ENCODE assay signal across 19 cellular contexts in genomic region chr6:22447862-22448261, GRCh38.
DNase-seq lines count a peak whose midpoint lies in the region; ATAC-seq and TF ChIP-seq lines count a peak whose summit lies in the region.
"Had no signal": no experiment of that assay in that cellular context is flagged by ENCODE, and none has a peak within 500 bp of the region (broad histone marks: within the 10 kb centered on the region; RNA-seq: fewer than 3 reads in every experiment).

No MANE protein-coding gene starts in this region.

- in situ Hi-C loops in Panc1 (cut with HindIII; ENCODE audit: low pct_unique_long_range_greater_than_20kb, low sequenced_read_pairs): no loop called here

- H3K27me3 ChIP-seq in Panc1 (ENCODE audit: control insufficient read depth, insufficient read depth, low read length) (no peaks in the 10 kb centered on the region), parathyroid adenoma (ENCODE audit: control insufficient read depth, insufficient read depth, low read length) (no peaks in the 10 kb centered on the region)
- H3K27me3 ChIP-seq: pancreas, Peyer's patch had no signal

- no peak overlapping the region for H3K4me3 ChIP-seq in Panc1 (ENCODE audit: low read depth in 2 of 2, low read length in 2 of 2)
- no peak overlapping the region for H3K4me3 ChIP-seq in fibroblast of pulmonary artery (replicated peaks; ENCODE audit: low read depth, low read length)
- H3K4me3 ChIP-seq in parathyroid adenoma (ENCODE audit: low read depth, low read length): no peak overlapping the region
- H3K4me3 ChIP-seq: pancreas, Peyer's patch, skin epidermis had no signal

- intact Hi-C loops in Panc1 (cut with micrococcal nuclease; ENCODE audit: unreplicated experiment): no loop called here
- intact Hi-C loops in sciatic nerve (cut with DNase I): no loop called here

- CTCF ChIA-PET in Panc1 (lab: Charles Lee): no interaction called here

- H3K36me3 ChIP-seq in Panc1 (ENCODE audit: control insufficient read depth, insufficient read depth, low read length): no peaks in the 10 kb centered on the region
- H3K36me3 ChIP-seq in parathyroid adenoma (ENCODE audit: control insufficient read depth, insufficient read depth, low read length): no peaks in the 10 kb centered on the region
- H3K36me3 ChIP-seq: pancreas, Peyer's patch had no signal

- peak overlapping the region; percentile 56; the same call in 1 of the 2 replicates for H3K27ac ChIP-seq in Panc1 (ENCODE audit: low read length)
- H3K27ac ChIP-seq in parathyroid adenoma: no peak overlapping the region
- H3K27ac ChIP-seq: pancreas, Peyer's patch, skin epidermis had no signal

- no peak for TF ChIP-seq CTCF in Panc1 (IDR thresholded peaks at IDR 0.05)
- no peak for TF ChIP-seq CTCF in fibroblast of pulmonary artery (IDR thresholded peaks at IDR 0.05; ENCODE audit: low read length, missing control alignments)
- TF ChIP-seq CTCF in parathyroid adenoma (IDR thresholded peaks at IDR 0.05): no peak

- H3K4me1 ChIP-seq in Panc1 (ENCODE audit: control insufficient read depth, insufficient read depth, low read length) (0 out of 2 replicates have a peak, but pooled peaks cover 7% of the 10 kb centered on the region), parathyroid adenoma (peaks cover 5% of the 10 kb centered on the region)
- H3K4me1 ChIP-seq: pancreas had no signal

- no TSS peak for BruUV-seq in Panc1 (replicated peaks; lab: Mats Ljungman, UMichigan)

- no peak for TF ChIP-seq EP300 in Ishikawa (IDR thresholded peaks at IDR 0.05; ENCODE audit: borderline replicate concordance)

- TF ChIP-seq RAD21 in Ishikawa (IDR thresholded peaks at IDR 0.05; ENCODE audit: low read depth): no peak

- H3K9ac ChIP-seq in parathyroid adenoma: no peak overlapping the region

- ATAC-seq in Panc1 (no peak), sciatic nerve (no peak), GM19324 (IDR thresholded peaks at IDR 0.05; ENCODE audit: low FRiP score, unreplicated experiment) (no peak), HG03139 (IDR thresholded peaks at IDR 0.05; ENCODE audit: unreplicated experiment) (no peak)
- ATAC-seq: activated naive CD8-positive, alpha-beta T cell treated with anti-CD3 and anti-CD28 coated beads, Interleukin-2, amount 50 U/mL, for 24 hours; left colon had no signal

- POLR2A ChIA-PET in Panc1 (lab: Charles Lee): no interaction called here

- no peaks in the 10 kb centered on the region for H3K79me2 ChIP-seq in parathyroid adenoma

- H3K4me2 ChIP-seq in parathyroid adenoma (ENCODE audit: low read length): no peak overlapping the region

- H3K9me3 ChIP-seq in Panc1 (ENCODE audit: control insufficient read depth, insufficient read depth, low read depth, low read length): no peaks in the 10 kb centered on the region
- no peaks in the 10 kb centered on the region for H3K9me3 ChIP-seq in parathyroid adenoma (ENCODE audit: control insufficient read depth, low read length)
- H3K9me3 ChIP-seq: pancreas, Peyer's patch had no signal

- DNase-seq in Panc1 (ENCODE audit: low read depth, low spot score) (no peak), fibroblast of pulmonary artery (ENCODE audit: low read depth) (peak; percentile 35), sciatic nerve (ENCODE audit: low spot score) (no peak), NCI-H1417 (lab: John Stamatoyannopoulos, UW) (no peak)
- DNase-seq: activated CD4-positive, alpha-beta T cell treated with anti-CD3 and anti-CD28 coated beads for 4 hours; activated naive CD8-positive, alpha-beta T cell treated with anti-CD3 and anti-CD28 coated beads, Interleukin-2, amount 50 U/mL, for 24 hours; AML-193; COR-L47; HCEC 1CT; left colon; NCI-H2029; pancreas; Peyer's patch; stimulated activated CD4-positive, alpha-beta T cell treated with anti-CD3 and anti-CD28 coated beads, Interleukin-4, amount 100 ng/mL, for 24 hours had no signal

- H2AFZ ChIP-seq in parathyroid adenoma: peak overlapping the region; percentile 71

TF ChIP-seq in Ishikawa, 13 proteins besides CTCF, POLR2A, EP300 and RAD21:
- TF ChIP-seq MAX (IDR thresholded peaks at IDR 0.05) (0 out of 2 replicates have a peak, but pooled peaks have one; percentile 10), ZBTB7A (IDR thresholded peaks at IDR 0.05; ENCODE audit: low read depth) (no peak), USF1 (IDR thresholded peaks at IDR 0.05) (no peak), CREB1 (IDR thresholded peaks at IDR 0.05; ENCODE audit: low read depth) (no peak)
TF ChIP-seq in Ishikawa: peak in this region for 1.
